In the genomic region with DNA sequence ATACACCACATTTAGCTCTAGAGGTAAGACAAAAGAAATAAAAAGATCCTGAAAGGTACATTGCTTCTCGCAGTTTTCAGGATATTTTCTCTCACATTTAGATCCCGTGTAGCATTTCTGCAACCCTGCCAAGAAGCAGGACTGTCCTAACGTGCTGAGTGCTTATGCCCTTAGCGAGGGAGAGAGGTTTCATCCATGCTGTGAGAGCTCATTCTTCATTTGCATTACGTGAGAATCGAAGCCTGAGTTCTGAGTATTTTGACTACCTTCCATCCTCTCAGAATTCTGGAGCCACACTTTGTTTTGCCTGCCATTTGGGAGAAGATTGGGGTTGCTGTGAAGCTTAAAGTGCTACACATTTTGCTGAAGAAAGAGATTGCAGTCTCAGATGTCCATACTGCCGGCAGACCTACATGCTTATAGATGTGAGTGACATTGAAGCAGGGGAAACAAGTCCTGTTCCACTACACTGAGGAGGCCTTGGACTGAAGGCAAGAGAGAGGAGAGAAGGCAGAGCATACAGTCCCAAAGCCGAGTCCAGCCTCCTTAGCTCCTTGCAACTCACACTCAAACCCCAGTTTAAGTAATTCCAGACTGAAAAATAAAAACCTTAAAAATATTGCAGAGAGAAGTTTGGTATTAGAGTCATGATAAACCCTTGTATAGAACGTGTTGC, we compare ENCODE assay signal across 22 cellular contexts.
"Had no signal": no experiment of that assay in that cellular context is flagged by ENCODE, and none has a peak within 500 bp of the region (broad histone marks: within the 10 kb centered on the region; RNA-seq: fewer than 3 reads in every experiment).

No MANE protein-coding gene starts in this region.

- H3K9me3 Mint-ChIP-seq: mesothelial cell of epicardium; natural killer cell treated with Interleukin-12 subunit alpha and Interleukin-12 subunit beta and Interleukin-15 and Interleukin-18, amount 100 ng/mL, for 72 hours had no signal

- H3K27me3 ChIP-seq: body of pancreas, hepatocyte, neutrophil, ovary, right atrium auricular region, spleen, upper lobe of left lung had no signal

- H3K4me1 ChIP-seq: left ventricle myocardium inferior, psoas muscle, right atrium auricular region, upper lobe of left lung had no signal

- H3K4me3 Mint-ChIP-seq: mesothelial cell of epicardium; natural killer cell treated with Interleukin-12 subunit alpha and Interleukin-12 subunit beta and Interleukin-15 and Interleukin-18, amount 100 ng/mL, for 72 hours had no signal

- H3K79me2 ChIP-seq: hepatocyte had no signal

- H3K27me3 Mint-ChIP-seq: natural killer cell treated with Interleukin-12 subunit alpha and Interleukin-12 subunit beta and Interleukin-15 and Interleukin-18, amount 100 ng/mL, for 72 hours had no signal

- H3K27ac Mint-ChIP-seq: mesothelial cell of epicardium; natural killer cell treated with Interleukin-12 subunit alpha and Interleukin-12 subunit beta and Interleukin-15 and Interleukin-18, amount 100 ng/mL, for 72 hours had no signal

- H3K9me3 ChIP-seq: body of pancreas, left ventricle myocardium inferior, neutrophil, ovary, psoas muscle, right atrium auricular region, spleen, upper lobe of left lung had no signal

- H3K27ac ChIP-seq: body of pancreas, hepatocyte, left ventricle myocardium inferior, neutrophil, ovary, psoas muscle, right atrium auricular region, spleen, upper lobe of left lung, WERI-Rb-1 had no signal

- H3K36me3 Mint-ChIP-seq: mesothelial cell of epicardium; natural killer cell treated with Interleukin-12 subunit alpha and Interleukin-12 subunit beta and Interleukin-15 and Interleukin-18, amount 100 ng/mL, for 72 hours had no signal

- DNase-seq: activated CD4-positive, alpha-beta T cell treated with anti-CD3 and anti-CD28 coated beads for 1 hour; activated CD4-positive, alpha-beta T cell treated with anti-CD3 and anti-CD28 coated beads, Interleukin-2, amount 50 U/mL, for 1 hour; activated naive CD4-positive, alpha-beta T cell treated with Interleukin-2 at 50 U/mL for 16 hours; activated T-cell treated with anti-CD3 and anti-CD28 coated beads, Interleukin-2, amount 50 U/mL, for 1 hour; body of pancreas; effector memory CD4-positive, alpha-beta T cell; foreskin melanocyte; glutamatergic neuron; kidney glomerular epithelial cell; left ventricle myocardium inferior; ovary; psoas muscle; spleen; stimulated activated CD4-positive, alpha-beta T cell treated with anti-CD3 and anti-CD28 coated beads, Interleukin-4, amount 100 ng/mL, for 24 hours; stimulated activated naive CD8-positive, alpha-beta T cell treated with anti-CD3 and anti-CD28 coated beads, Interleukin-15, Interleukin-2, amounts not matched to agents 100 U/mL and 50 U/mL, for 24 hours; upper lobe of left lung; WERI-Rb-1 had no signal

- H3K4me1 Mint-ChIP-seq: mesothelial cell of epicardium had no signal

- H3K36me3 ChIP-seq: left ventricle myocardium inferior, neutrophil, ovary, right atrium auricular region, spleen, upper lobe of left lung, WERI-Rb-1 had no signal

- H3K4me2 ChIP-seq: hepatocyte had no signal

- H3K4me3 ChIP-seq: body of pancreas, hepatocyte, left ventricle myocardium inferior, ovary, psoas muscle, right atrium auricular region, spleen, upper lobe of left lung had no signal

- H2AFZ ChIP-seq: hepatocyte had no signal
